In the genomic region with DNA sequence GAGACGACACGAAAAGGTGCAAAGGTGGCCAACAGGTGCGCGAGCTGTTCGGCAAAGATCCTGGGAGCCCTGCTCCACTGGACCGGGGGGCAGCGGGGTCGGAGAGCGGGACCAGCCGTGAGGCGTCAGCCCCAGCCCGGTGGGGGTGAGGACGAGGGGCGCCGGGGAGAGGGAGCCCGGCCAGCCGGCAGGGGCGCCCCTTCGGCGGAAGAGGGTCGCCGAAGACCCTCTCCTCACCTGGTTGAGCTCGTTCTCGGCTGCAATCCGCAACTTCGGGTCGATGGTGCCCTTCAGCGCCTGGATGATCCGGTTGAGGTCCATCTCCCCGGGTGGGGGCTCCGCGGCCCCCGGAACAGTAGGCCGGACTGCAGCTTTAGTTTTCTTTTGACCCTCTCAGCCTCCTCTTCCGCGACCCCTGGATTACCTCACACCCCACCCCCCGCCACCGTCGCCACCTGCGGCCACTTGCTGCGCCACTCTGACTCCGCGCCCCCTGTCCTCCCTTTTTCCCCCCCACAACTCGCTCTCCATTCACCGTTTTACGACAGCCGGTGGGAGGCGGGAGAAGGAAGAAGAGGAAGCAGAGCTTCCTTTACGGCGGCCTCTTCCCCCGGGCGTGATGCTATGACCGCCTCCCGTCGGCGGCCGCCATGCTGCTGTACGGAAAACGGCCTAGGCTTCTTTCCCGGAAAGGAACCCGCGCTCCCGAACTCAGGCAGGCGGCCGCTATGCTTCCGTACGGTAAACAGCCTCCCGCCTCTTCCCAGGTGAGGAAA, we compare ENCODE assay signal across 1 cellular context.
TF ChIP-seq lines count a peak whose summit lies in the region.

Gene IPO8, minus strand, starts transcription at position 543 of the 776 bp plus-strand sequence. Its CDS starts 222 bp downstream, at position 321.

TF ChIP-seq in HEK293, 187 proteins besides CTCF, POLR2A, EP300 and RAD21 (continued from another document and continues in another):
- TF ChIP-seq ZNF26 (tag by site-specific recombination; IDR thresholded peaks at IDR 0.05) (no peak), ZNF670 (tag by site-specific recombination; IDR thresholded peaks at IDR 0.05; ENCODE audit: low read depth) (no peak), ZNF112 (tag by site-specific recombination; IDR thresholded peaks at IDR 0.05) (no peak), ZNF341 (tag by site-specific recombination; IDR thresholded peaks at IDR 0.05; ENCODE audit: low read depth) (peak; percentile 78), ZNF184 (tag by site-specific recombination; IDR thresholded peaks at IDR 0.05) (no peak), ZNF792 (tag by site-specific recombination; IDR thresholded peaks at IDR 0.05) (no peak), ZNF350 (tag by site-specific recombination; IDR thresholded peaks at IDR 0.05) (no peak), ZNF239 (tag by site-specific recombination; IDR thresholded peaks at IDR 0.05) (no peak), ZNF214 (tag by site-specific recombination; IDR thresholded peaks at IDR 0.05; ENCODE audit: borderline replicate concordance) (no peak), BCL11B (tag by site-specific recombination; IDR thresholded peaks at IDR 0.05; ENCODE audit: low read depth) (no peak), ZNF324 (tag by site-specific recombination; IDR thresholded peaks at IDR 0.05) (0 out of 2 replicates have a peak, but pooled peaks have one; percentile 31), ZNF580 (tag by site-specific recombination; IDR thresholded peaks at IDR 0.05) (no peak), ZNF529 (tag by site-specific recombination; IDR thresholded peaks at IDR 0.05; ENCODE audit: insufficient replicate concordance) (no peak), YY1 (tag by site-specific recombination; IDR thresholded peaks at IDR 0.05) (peak; percentile 99), KLF17 (tag by site-specific recombination; IDR thresholded peaks at IDR 0.05) (0 out of 2 replicates have a peak, but pooled peaks have one; percentile 57), GLIS1 (tag by site-specific recombination; IDR thresholded peaks at IDR 0.05) (peak; percentile 82), ZNF677 (tag by site-specific recombination; IDR thresholded peaks at IDR 0.05) (no peak), ZNF701 (tag by site-specific recombination; IDR thresholded peaks at IDR 0.05) (no peak), ZNF610 (tag by site-specific recombination; IDR thresholded peaks at IDR 0.05; ENCODE audit: borderline replicate concordance) (peak; percentile 47; the same call in 1 of the 2 replicates), ZSCAN16 (tag by site-specific recombination; IDR thresholded peaks at IDR 0.05) (no peak), ZNF558 (tag by site-specific recombination; IDR thresholded peaks at IDR 0.05) (no peak), ZNF423 (tag by site-specific recombination; IDR thresholded peaks at IDR 0.05) (no peak), MYNN (tag by site-specific recombination; IDR thresholded peaks at IDR 0.05; ENCODE audit: borderline replicate concordance) (no peak), ZNF366 (tag by site-specific recombination; conservative IDR thresholded peaks at IDR 0.05) (peak; percentile 91), ZNF626 (tag by site-specific recombination; IDR thresholded peaks at IDR 0.05) (no peak), FEZF1 (tag by site-specific recombination; IDR thresholded peaks at IDR 0.05) (no peak), AEBP2 (tag by site-specific recombination; IDR thresholded peaks at IDR 0.05; ENCODE audit: borderline replicate concordance) (0 out of 2 replicates have a peak, but pooled peaks have one; percentile 11), ZBTB17 (tag by site-specific recombination; IDR thresholded peaks at IDR 0.05) (peak; percentile 77), ZNF24 (tag by site-specific recombination; IDR thresholded peaks at IDR 0.05) (no peak), YY2 (tag by site-specific recombination; IDR thresholded peaks at IDR 0.05) (peak; percentile 100), ZNF664 (tag by site-specific recombination; IDR thresholded peaks at IDR 0.05) (no peak), ZEB2 (tag by site-specific recombination; IDR thresholded peaks at IDR 0.05) (peak; percentile 68), ZFP3 (tag by site-specific recombination; IDR thresholded peaks at IDR 0.05; ENCODE audit: low read depth) (peak; percentile 34; the same call in 1 of the 2 replicates), ZBTB48 (tag by site-specific recombination; IDR thresholded peaks at IDR 0.05) (no peak), HOXA7 (CRISPR knock-in tag; IDR thresholded peaks at IDR 0.05; ENCODE audit: borderline replicate concordance) (no peak), ZNF426 (tag by site-specific recombination; IDR thresholded peaks at IDR 0.05) (no peak), ZNF157 (tag by site-specific recombination; IDR thresholded peaks at IDR 0.05) (no peak), TCF7L2 (IDR thresholded peaks at IDR 0.05; ENCODE audit: borderline replicate concordance, low read depth, low read length) (peak; percentile 56; the same call in 1 of the 2 replicates), INSM2 (tag by site-specific recombination; IDR thresholded peaks at IDR 0.05) (no peak), OSR2 (tag by site-specific recombination; IDR thresholded peaks at IDR 0.05) (0 out of 2 replicates have a peak, but pooled peaks have one; percentile 17), ZNF354C (tag by site-specific recombination; IDR thresholded peaks at IDR 0.05; ENCODE audit: borderline replicate concordance, low read depth) (no peak), ZNF571 (tag by site-specific recombination; IDR thresholded peaks at IDR 0.05) (no peak), ZNF266 (tag by site-specific recombination; IDR thresholded peaks at IDR 0.05; ENCODE audit: low read depth) (no peak)
- TF ChIP-seq, protein P1, sequence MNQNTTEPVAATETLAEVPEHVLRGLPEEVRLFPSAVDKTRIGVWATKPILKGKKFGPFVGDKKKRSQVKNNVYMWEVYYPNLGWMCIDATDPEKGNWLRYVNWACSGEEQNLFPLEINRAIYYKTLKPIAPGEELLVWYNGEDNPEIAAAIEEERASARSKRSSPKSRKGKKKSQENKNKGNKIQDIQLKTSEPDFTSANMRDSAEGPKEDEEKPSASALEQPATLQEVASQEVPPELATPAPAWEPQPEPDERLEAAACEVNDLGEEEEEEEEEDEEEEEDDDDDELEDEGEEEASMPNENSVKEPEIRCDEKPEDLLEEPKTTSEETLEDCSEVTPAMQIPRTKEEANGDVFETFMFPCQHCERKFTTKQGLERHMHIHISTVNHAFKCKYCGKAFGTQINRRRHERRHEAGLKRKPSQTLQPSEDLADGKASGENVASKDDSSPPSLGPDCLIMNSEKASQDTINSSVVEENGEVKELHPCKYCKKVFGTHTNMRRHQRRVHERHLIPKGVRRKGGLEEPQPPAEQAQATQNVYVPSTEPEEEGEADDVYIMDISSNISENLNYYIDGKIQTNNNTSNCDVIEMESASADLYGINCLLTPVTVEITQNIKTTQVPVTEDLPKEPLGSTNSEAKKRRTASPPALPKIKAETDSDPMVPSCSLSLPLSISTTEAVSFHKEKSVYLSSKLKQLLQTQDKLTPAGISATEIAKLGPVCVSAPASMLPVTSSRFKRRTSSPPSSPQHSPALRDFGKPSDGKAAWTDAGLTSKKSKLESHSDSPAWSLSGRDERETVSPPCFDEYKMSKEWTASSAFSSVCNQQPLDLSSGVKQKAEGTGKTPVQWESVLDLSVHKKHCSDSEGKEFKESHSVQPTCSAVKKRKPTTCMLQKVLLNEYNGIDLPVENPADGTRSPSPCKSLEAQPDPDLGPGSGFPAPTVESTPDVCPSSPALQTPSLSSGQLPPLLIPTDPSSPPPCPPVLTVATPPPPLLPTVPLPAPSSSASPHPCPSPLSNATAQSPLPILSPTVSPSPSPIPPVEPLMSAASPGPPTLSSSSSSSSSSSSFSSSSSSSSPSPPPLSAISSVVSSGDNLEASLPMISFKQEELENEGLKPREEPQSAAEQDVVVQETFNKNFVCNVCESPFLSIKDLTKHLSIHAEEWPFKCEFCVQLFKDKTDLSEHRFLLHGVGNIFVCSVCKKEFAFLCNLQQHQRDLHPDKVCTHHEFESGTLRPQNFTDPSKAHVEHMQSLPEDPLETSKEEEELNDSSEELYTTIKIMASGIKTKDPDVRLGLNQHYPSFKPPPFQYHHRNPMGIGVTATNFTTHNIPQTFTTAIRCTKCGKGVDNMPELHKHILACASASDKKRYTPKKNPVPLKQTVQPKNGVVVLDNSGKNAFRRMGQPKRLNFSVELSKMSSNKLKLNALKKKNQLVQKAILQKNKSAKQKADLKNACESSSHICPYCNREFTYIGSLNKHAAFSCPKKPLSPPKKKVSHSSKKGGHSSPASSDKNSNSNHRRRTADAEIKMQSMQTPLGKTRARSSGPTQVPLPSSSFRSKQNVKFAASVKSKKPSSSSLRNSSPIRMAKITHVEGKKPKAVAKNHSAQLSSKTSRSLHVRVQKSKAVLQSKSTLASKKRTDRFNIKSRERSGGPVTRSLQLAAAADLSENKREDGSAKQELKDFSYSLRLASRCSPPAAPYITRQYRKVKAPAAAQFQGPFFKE (tag by site-specific recombination; IDR thresholded peaks at IDR 0.05; ENCODE audit: borderline replicate concordance) = 0 out of 2 replicates have a peak, but pooled peaks have one; percentile 48
- TF ChIP-seq, protein P2, sequence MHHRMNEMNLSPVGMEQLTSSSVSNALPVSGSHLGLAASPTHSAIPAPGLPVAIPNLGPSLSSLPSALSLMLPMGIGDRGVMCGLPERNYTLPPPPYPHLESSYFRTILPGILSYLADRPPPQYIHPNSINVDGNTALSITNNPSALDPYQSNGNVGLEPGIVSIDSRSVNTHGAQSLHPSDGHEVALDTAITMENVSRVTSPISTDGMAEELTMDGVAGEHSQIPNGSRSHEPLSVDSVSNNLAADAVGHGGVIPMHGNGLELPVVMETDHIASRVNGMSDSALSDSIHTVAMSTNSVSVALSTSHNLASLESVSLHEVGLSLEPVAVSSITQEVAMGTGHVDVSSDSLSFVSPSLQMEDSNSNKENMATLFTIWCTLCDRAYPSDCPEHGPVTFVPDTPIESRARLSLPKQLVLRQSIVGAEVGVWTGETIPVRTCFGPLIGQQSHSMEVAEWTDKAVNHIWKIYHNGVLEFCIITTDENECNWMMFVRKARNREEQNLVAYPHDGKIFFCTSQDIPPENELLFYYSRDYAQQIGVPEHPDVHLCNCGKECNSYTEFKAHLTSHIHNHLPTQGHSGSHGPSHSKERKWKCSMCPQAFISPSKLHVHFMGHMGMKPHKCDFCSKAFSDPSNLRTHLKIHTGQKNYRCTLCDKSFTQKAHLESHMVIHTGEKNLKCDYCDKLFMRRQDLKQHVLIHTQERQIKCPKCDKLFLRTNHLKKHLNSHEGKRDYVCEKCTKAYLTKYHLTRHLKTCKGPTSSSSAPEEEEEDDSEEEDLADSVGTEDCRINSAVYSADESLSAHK (tag by site-specific recombination; IDR thresholded peaks at IDR 0.05) = peak; percentile 56; the same call in 1 of the 2 replicates
- TF ChIP-seq, protein P3, sequence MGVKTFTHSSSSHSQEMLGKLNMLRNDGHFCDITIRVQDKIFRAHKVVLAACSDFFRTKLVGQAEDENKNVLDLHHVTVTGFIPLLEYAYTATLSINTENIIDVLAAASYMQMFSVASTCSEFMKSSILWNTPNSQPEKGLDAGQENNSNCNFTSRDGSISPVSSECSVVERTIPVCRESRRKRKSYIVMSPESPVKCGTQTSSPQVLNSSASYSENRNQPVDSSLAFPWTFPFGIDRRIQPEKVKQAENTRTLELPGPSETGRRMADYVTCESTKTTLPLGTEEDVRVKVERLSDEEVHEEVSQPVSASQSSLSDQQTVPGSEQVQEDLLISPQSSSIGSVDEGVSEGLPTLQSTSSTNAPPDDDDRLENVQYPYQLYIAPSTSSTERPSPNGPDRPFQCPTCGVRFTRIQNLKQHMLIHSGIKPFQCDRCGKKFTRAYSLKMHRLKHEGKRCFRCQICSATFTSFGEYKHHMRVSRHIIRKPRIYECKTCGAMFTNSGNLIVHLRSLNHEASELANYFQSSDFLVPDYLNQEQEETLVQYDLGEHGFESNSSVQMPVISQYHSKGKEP (tag by site-specific recombination; IDR thresholded peaks at IDR 0.05) = no peak
